ENCODE assay signal across 11 cellular contexts in genomic region chr12:128840862-128841468, GRCh38. TPM values are rescaled to one million over a fixed set of nuclear protein-coding genes. Genes with fewer than 3 reads are reported as not detected.
DNase-seq lines count a peak whose midpoint lies in the region; ATAC-seq and TF ChIP-seq lines count a peak whose summit lies in the region.
"Had no signal": no experiment of that assay in that cellular context is flagged by ENCODE, and none has a peak within 500 bp of the region (broad histone marks: within the 10 kb centered on the region; RNA-seq: fewer than 3 reads in every experiment).

No MANE protein-coding gene starts in this region.

- no peak overlapping the region for H2AFZ ChIP-seq in OCI-LY7 (ENCODE audit: low read length)

- DNase-seq in Daoy (ENCODE audit: low read depth) (peak; percentile 35), OCI-LY7 (ENCODE audit: low spot score) (peak; percentile 64), LoVo (ENCODE audit: low spot score) (no peak), EL (no peak), SW 1271 (lab: John Stamatoyannopoulos, UW) (no peak)
- DNase-seq in activated naive CD4-positive, alpha-beta T cell treated with anti-CD3 and anti-CD28 coated beads, Interleukin-2, amount 50 U/mL, for 16 hours = no peak
- DNase-seq: activated T-cell treated with anti-CD3 and anti-CD28 coated beads, Interleukin-2, amount 50 U/mL, for 72 hours; effector memory CD4-positive, alpha-beta T cell; kidney had no signal

- peaks cover 33% of the 10 kb centered on the region for H3K4me1 ChIP-seq in OCI-LY7 (ENCODE audit: insufficient read depth, low read length, poor library complexity, severe bottlenecking)

- peak overlapping the region; percentile 70 for H3K4me2 ChIP-seq in OCI-LY7 (ENCODE audit: low read length)

- CTCF ChIA-PET in OCI-LY7 (lab: Charles Lee; ENCODE audit: unreplicated experiment) = no interaction called here

- intact Hi-C loops in OCI-LY7 (cut with micrococcal nuclease; ENCODE audit: unreplicated experiment) = loop anchor here (1.0 kb wide), 1 partner anchor 11 kb away; no protein-coding TSS in a partner anchor

- no peaks in the 10 kb centered on the region for H3K9me2 ChIP-seq in OCI-LY7 (ENCODE audit: insufficient read depth, low read length)

- peak overlapping the region; percentile 15 for H3K27ac ChIP-seq in OCI-LY7 (ENCODE audit: low read depth, low read length, poor library complexity, severe bottlenecking)

- no peak for TF ChIP-seq CTCF in OCI-LY7 (conservative IDR thresholded peaks at IDR 0.05; ENCODE audit: low read length)

- no peaks in the 10 kb centered on the region for H3K79me2 ChIP-seq in OCI-LY7 (ENCODE audit: insufficient read depth, low read depth, low read length)

- peak overlapping the region; percentile 26 for H3K4me3 ChIP-seq in OCI-LY7 (ENCODE audit: low read depth, low read length, poor library complexity, severe bottlenecking)

- no peaks in the 10 kb centered on the region for H3K9me3 ChIP-seq in OCI-LY7 (ENCODE audit: low read length)

- POLR2A ChIA-PET in OCI-LY7 (lab: Charles Lee) = interaction anchor here (0.7 to 1.4 kb wide), 6 partner anchors 11 to 25 kb away, joined by 3 to 9 read pairs (median 3); no protein-coding TSS in a partner anchor

- ATAC-seq in GM19397 (IDR thresholded peaks at IDR 0.05; ENCODE audit: unreplicated experiment) (peak; percentile 84), HG03060 (IDR thresholded peaks at IDR 0.05; ENCODE audit: low read depth, unreplicated experiment) (peak; percentile 64)
- ATAC-seq: activated T-cell treated with anti-CD3 and anti-CD28 coated beads, Interleukin-2, amount 50 U/mL, for 72 hours had no signal

- BruUV-seq in OCI-LY7 (replicated peaks; lab: Mats Ljungman, UMichigan) = no TSS peak

- no peaks in the 10 kb centered on the region for H4K20me1 ChIP-seq in OCI-LY7 (ENCODE audit: insufficient read depth, low read length)

- H3K36me3 ChIP-seq in OCI-LY7 (ENCODE audit: insufficient read depth, low read length) = no peaks in the 10 kb centered on the region

RNA-seq across cellular contexts. Expression of gene GLT1D1, which starts 12.3 kb away (rescaled TPM):
- 1.2 and 1.9 TPM in 2 replicates for total RNA-seq in Daoy (2014; rRNA removed; shearing (Covaris generic))
- not detected in 2 replicates for total RNA-seq in OCI-LY7 (2014; rRNA removed; shearing (Covaris generic))
- total RNA-seq in OCI-LY7 (2022) = 0.32 and 0.41 TPM in 2 replicates

RNA-seq across cellular contexts. Expression of gene SLC15A4, which starts 17.2 kb away (rescaled TPM):
- 41.4 and 44.4 TPM in 2 replicates for total RNA-seq in Daoy (2014; rRNA removed; shearing (Covaris generic))
- total RNA-seq in OCI-LY7 (2014; rRNA removed; shearing (Covaris generic)) = 46.7 and 53.3 TPM in 2 replicates
- total RNA-seq in OCI-LY7 (2022) = 72.8 and 87.3 TPM in 2 replicates

Comparison
In these comparisons a context has a peak if more than half of its experiments do, and no peak if none do; other contexts are left out.
1. DNase-seq: peak in Daoy (single experiment) and OCI-LY7 (single experiment); none in LoVo (single experiment), EL (single experiment), activated naive CD4-positive, alpha-beta T cell treated with anti-CD3 and anti-CD28 coated beads, Interleukin-2, amount 50 U/mL, for 16 hours (single experiment) and SW 1271 (0 of 2).